ENCODE assay signal across 2 cellular contexts in genomic region chr4:126354784-126355183, GRCh38.
TF ChIP-seq lines count a peak whose summit lies in the region.

No MANE protein-coding gene starts in this region.

TF ChIP-seq in IMR-90, 13 proteins besides CTCF, POLR2A, EP300 and RAD21:
- TF ChIP-seq USF2 (IDR thresholded peaks at IDR 0.05; ENCODE audit: low read depth, low read length) (no peak), MAZ (IDR thresholded peaks at IDR 0.05; ENCODE audit: borderline replicate concordance, low read depth, low read length) (no peak), RFX5 (IDR thresholded peaks at IDR 0.05; ENCODE audit: low read depth, low read length) (no peak), RCOR1 (IDR thresholded peaks at IDR 0.05; ENCODE audit: insufficient replicate concordance, low read length) (no peak), CEBPB (IDR thresholded peaks at IDR 0.05; ENCODE audit: low read depth, low read length) (0 out of 2 replicates have a peak, but pooled peaks have one; percentile 10), ELK1 (IDR thresholded peaks at IDR 0.05; ENCODE audit: borderline replicate concordance, low read depth, low read length) (no peak), CHD1 (IDR thresholded peaks at IDR 0.05; ENCODE audit: low read depth, low read length) (no peak)

TF ChIP-seq in HEK293T, 16 proteins besides CTCF, POLR2A, EP300 and RAD21:
- TF ChIP-seq LEF1 (IDR thresholded peaks at IDR 0.05; ENCODE audit: borderline replicate concordance), result no peak
- TF ChIP-seq NFRKB (IDR thresholded peaks at IDR 0.05), result no peak
- no peak for TF ChIP-seq SP1 (IDR thresholded peaks at IDR 0.05)
- TF ChIP-seq ELF4 (IDR thresholded peaks at IDR 0.05), result no peak
- TF ChIP-seq CTBP1 (IDR thresholded peaks at IDR 0.05; ENCODE audit: borderline replicate concordance), result no peak
- no peak for TF ChIP-seq TARDBP (IDR thresholded peaks at IDR 0.05)
